In genomic region chr3:55574671-55575070, GRCh38 we compare ENCODE assay signal across 17 cellular contexts.
A peak's percentile ranks its signal among the peaks of the same experiment; 100 is the strongest.
DNase-seq lines count a peak whose midpoint lies in the region; ATAC-seq and TF ChIP-seq lines count a peak whose summit lies in the region.
"Had no signal": no experiment of that assay in that cellular context is flagged by ENCODE, and none has a peak within 500 bp of the region (broad histone marks: within the 10 kb centered on the region; RNA-seq: fewer than 3 reads in every experiment).

No MANE protein-coding gene starts in this region.

- no peak overlapping the region for H2BK120ac ChIP-seq in mesendoderm (ENCODE audit: low read depth, low read length)

- no peak overlapping the region for H4K5ac ChIP-seq in mesendoderm (ENCODE audit: low read length)

- ATAC-seq in HG02763 (IDR thresholded peaks at IDR 0.05; ENCODE audit: unreplicated experiment) (no peak), HG02885 (IDR thresholded peaks at IDR 0.05; ENCODE audit: poor library complexity, unreplicated experiment) (no peak)
- ATAC-seq: CD8-positive, alpha-beta T cell had no signal

- H3K36me3 Mint-ChIP-seq in activated naive CD4-positive, alpha-beta T cell treated with anti-CD3 and anti-CD28 coated beads, Interleukin-2, amount 10 ng/mL, durations not matched to agents 7 days and 5 days, result no peaks in the 10 kb centered on the region
- H3K36me3 Mint-ChIP-seq: CD8-positive, alpha-beta T cell had no signal

- no peaks in the 10 kb centered on the region for H3K9me3 ChIP-seq in sigmoid colon
- H3K9me3 ChIP-seq: HAP-1 had no signal

- H3K4me2 ChIP-seq in mesendoderm (ENCODE audit: low read length), result no peak overlapping the region
- H3K4me2 ChIP-seq: BLaER1 treated with 17β-estradiol and CSF1 and Interleukin-3, amounts not matched to agents 10 nM and 100 nM had no signal

- H2BK15ac ChIP-seq in mesendoderm (replicated peaks; ENCODE audit: low read depth), result no peak overlapping the region

- H3K4me3 ChIP-seq in mesendoderm (ENCODE audit: low read length) (no peak overlapping the region), sigmoid colon (no peak overlapping the region)
- H3K4me3 ChIP-seq: BLaER1 treated with 17β-estradiol and CSF1 and Interleukin-3, amounts not matched to agents 10 nM and 100 nM; GM12878; HAP-1 had no signal

- H3K27me3 Mint-ChIP-seq in activated naive CD4-positive, alpha-beta T cell treated with anti-CD3 and anti-CD28 coated beads, Interleukin-2, amount 10 ng/mL, durations not matched to agents 7 days and 5 days, result no peaks in the 10 kb centered on the region

- H3K36me3 ChIP-seq in mesendoderm (ENCODE audit: control insufficient read depth, insufficient read depth, low read length), result no peaks in the 10 kb centered on the region
- no peaks in the 10 kb centered on the region for H3K36me3 ChIP-seq in sigmoid colon
- H3K36me3 ChIP-seq: BLaER1 treated with 17β-estradiol and CSF1 and Interleukin-3, amounts not matched to agents 10 nM and 100 nM; HAP-1 had no signal

- no peaks in the 10 kb centered on the region for H3K4me1 Mint-ChIP-seq in activated naive CD4-positive, alpha-beta T cell treated with anti-CD3 and anti-CD28 coated beads, Interleukin-2, amount 10 ng/mL, durations not matched to agents 7 days and 5 days
- H3K4me1 Mint-ChIP-seq: B cell had no signal

- no peak for TF ChIP-seq EP300 in sigmoid colon (IDR thresholded peaks at IDR 0.05)

- no peak overlapping the region for H2BK5ac ChIP-seq in mesendoderm (ENCODE audit: low read length)

- H2AK5ac ChIP-seq in mesendoderm (ENCODE audit: low read length), result no peak overlapping the region

- H3K27me3 ChIP-seq in mesendoderm (ENCODE audit: insufficient read depth, low read length, poor library complexity) (no peaks in the 10 kb centered on the region), sigmoid colon (no peaks in the 10 kb centered on the region)
- H3K27me3 ChIP-seq: BLaER1 treated with 17β-estradiol and CSF1 and Interleukin-3, amounts not matched to agents 10 nM and 100 nM had no signal

- no peak overlapping the region for H3K4ac ChIP-seq in mesendoderm (ENCODE audit: low read depth, low read length)

- peaks cover 1% of the 10 kb centered on the region for H3K9me3 Mint-ChIP-seq in activated naive CD4-positive, alpha-beta T cell treated with anti-CD3 and anti-CD28 coated beads, Interleukin-2, amount 10 ng/mL, durations not matched to agents 7 days and 5 days
- H3K9me3 Mint-ChIP-seq: CD8-positive, alpha-beta T cell had no signal

- peak overlapping the region; percentile 34 for H3K18ac ChIP-seq in mesendoderm (ENCODE audit: low read length)

- TF ChIP-seq CTCF in sigmoid colon (IDR thresholded peaks at IDR 0.05), result no peak

- no peak for TF ChIP-seq POLR2A in sigmoid colon (IDR thresholded peaks at IDR 0.05)

- H3K4me1 ChIP-seq in mesendoderm (ENCODE audit: control insufficient read depth, low read depth, low read length) (peaks cover 14% of the 10 kb centered on the region), sigmoid colon (peaks cover 0 to 51% (median 44%) of the 10 kb centered on the region in 4 donors)

- no peak overlapping the region for H3K56ac ChIP-seq in mesendoderm (ENCODE audit: low read length)

- no peaks in the 10 kb centered on the region for H3K79me2 ChIP-seq in mesendoderm (ENCODE audit: control insufficient read depth, insufficient read depth, low read length)

- no peak overlapping the region for H4K8ac ChIP-seq in mesendoderm (ENCODE audit: low read depth, low read length)

- CTCF ChIA-PET in activated naive CD4-positive, alpha-beta T cell treated with anti-CD3 and anti-CD28 coated beads, Interleukin-2, amount 10 ng/mL, durations not matched to agents 7 days and 5 days (lab: Charles Lee), result no interaction called here

- H3K27ac Mint-ChIP-seq in activated naive CD4-positive, alpha-beta T cell treated with anti-CD3 and anti-CD28 coated beads, Interleukin-2, amount 10 ng/mL, durations not matched to agents 7 days and 5 days, result no peak overlapping the region
- H3K27ac Mint-ChIP-seq: B cell; CD8-positive, alpha-beta T cell had no signal

- intact Hi-C loops in sigmoid colon (cut with DNase I), result loop anchor here (5.0 kb wide), 1 partner anchor 87 kb away; the partner anchor contains the start of gene WNT5A

- peak; percentile 43 for DNase-seq in M059J (ENCODE audit: low read depth)
- peak; percentile 5 for DNase-seq in foreskin melanocyte
- DNase-seq in mesendoderm, result no peak
- peak; percentile 13 for DNase-seq in sigmoid colon
- no peak for DNase-seq in activated naive CD4-positive, alpha-beta T cell treated with anti-CD3 and anti-CD28 coated beads, Interleukin-2, amount 10 ng/mL, durations not matched to agents 7 days and 5 days
- DNase-seq in NOMO-1 treated with DMSO at 0.1 percent for 48 hours (lab: John Stamatoyannopoulos, UW; ENCODE audit: unreplicated experiment), result no peak
- DNase-seq: CD8-positive, alpha-beta T cell; DMS 273 treated with DMSO at 0.1 percent for 48 hours; DMS53; DND-41; EL had no signal

- H3K27ac ChIP-seq in mesendoderm (ENCODE audit: low read depth, low read length) (no peak overlapping the region), sigmoid colon (no peak overlapping the region)
- H3K27ac ChIP-seq: BLaER1 treated with 17β-estradiol and CSF1 and Interleukin-3, amounts not matched to agents 10 nM and 100 nM had no signal

- no CpG with 5 or more reads among the region's 3 CpGs for WGBS in mesendoderm (ENCODE audit: extremely low coverage, insufficient coverage, low lambda C conversion rate)
- WGBS in sigmoid colon, 2 donors, result 92 to 93% methylated on average over 3 of the region's 3 CpGs

- H3K4me3 Mint-ChIP-seq in activated naive CD4-positive, alpha-beta T cell treated with anti-CD3 and anti-CD28 coated beads, Interleukin-2, amount 10 ng/mL, durations not matched to agents 7 days and 5 days, result no peak overlapping the region
- H3K4me3 Mint-ChIP-seq: B cell; CD8-positive, alpha-beta T cell had no signal

- H3K9ac ChIP-seq in mesendoderm (ENCODE audit: low read length), result no peak overlapping the region
- H3K9ac ChIP-seq: BLaER1 treated with 17β-estradiol and CSF1 and Interleukin-3, amounts not matched to agents 10 nM and 100 nM had no signal

- H3K79me1 ChIP-seq in mesendoderm (ENCODE audit: low read length), result no peaks in the 10 kb centered on the region

- H3K23ac ChIP-seq in mesendoderm (ENCODE audit: low read length), result no peak overlapping the region

Comparison
In these comparisons a context has a peak if more than half of its experiments do, and no peak if none do; other contexts are left out.
1. DNase-seq: peak in M059J (single experiment), foreskin melanocyte (single experiment) and sigmoid colon (single experiment); none in mesendoderm (single experiment), activated naive CD4-positive, alpha-beta T cell treated with anti-CD3 and anti-CD28 coated beads, Interleukin-2, amount 10 ng/mL, durations not matched to agents 7 days and 5 days (single experiment) and NOMO-1 treated with DMSO at 0.1 percent for 48 hours (single experiment).